Comparison of ENCODE assay signal across 15 cellular contexts in the genomic region with DNA sequence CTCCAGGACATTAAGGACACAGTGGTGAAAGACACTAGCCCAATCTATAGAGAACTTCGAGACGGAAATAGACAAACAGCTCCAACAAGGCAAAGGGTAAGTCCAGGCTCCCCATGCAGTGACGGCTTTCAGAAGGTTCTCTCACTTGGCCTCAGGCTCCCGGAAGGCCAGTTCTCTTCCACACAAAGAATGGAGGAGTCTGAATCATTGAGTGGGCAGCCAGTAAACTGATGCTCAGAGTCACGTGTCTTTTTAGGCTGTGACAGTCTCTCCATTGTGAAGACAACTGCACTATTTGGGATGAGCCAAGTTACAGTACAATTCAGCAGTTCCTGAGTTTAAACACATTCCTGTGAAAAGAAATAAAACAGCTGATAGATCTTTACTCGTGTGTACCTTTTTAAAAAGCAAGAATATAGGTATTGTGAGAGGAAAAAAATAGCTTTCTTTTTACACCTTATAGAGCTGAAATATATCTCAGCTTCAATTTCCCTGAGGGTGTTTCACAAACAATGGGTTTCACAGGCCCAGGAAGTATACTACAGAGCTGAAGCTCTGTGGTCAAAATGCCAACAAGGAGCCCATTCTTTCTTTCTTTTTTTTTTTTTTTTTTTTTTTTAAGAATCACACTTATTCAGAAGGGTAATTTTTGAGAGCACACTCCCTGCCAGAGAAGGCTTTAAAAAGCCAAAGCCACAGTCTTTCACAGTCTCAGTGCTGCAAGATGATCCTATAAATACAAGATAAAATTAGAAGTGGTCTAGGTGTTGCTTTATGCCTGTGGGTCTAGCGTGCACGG.
DNase-seq lines count a peak whose midpoint lies in the region; ATAC-seq and TF ChIP-seq lines count a peak whose summit lies in the region.
"Had no signal": no experiment of that assay in that cellular context is flagged by ENCODE, and none has a peak within 500 bp of the region (broad histone marks: within the 10 kb centered on the region; RNA-seq: fewer than 3 reads in every experiment).

No MANE protein-coding gene starts in this region.

- no peak for TF ChIP-seq EP300 in Ishikawa (IDR thresholded peaks at IDR 0.05; ENCODE audit: borderline replicate concordance)

- H3K4me3 Mint-ChIP-seq in HFFc6 = no peak overlapping the region
- H3K4me3 Mint-ChIP-seq: activated CD8-positive, alpha-beta T cell treated with anti-CD3 and anti-CD28 coated beads, Interleukin-2, amount 10 ng/mL, durations not matched to agents 7 days and 5 days had no signal

- peak in 1 of 2 donors; percentile 63 for DNase-seq in breast epithelium (ENCODE audit: low spot score in 2 of 2)
- peak; percentile 66 for DNase-seq in mesendoderm
- no peak for DNase-seq in NCI-H226
- no peak for DNase-seq in Karpas-422
- DNase-seq in HFFc6 = no peak
- DNase-seq: activated CD8-positive, alpha-beta T cell treated with anti-CD3 and anti-CD28 coated beads, Interleukin-2, amount 10 ng/mL, durations not matched to agents 7 days and 5 days; activated naive CD4-positive, alpha-beta T cell treated with Interleukin-2 at 50 U/mL for 16 hours; foreskin fibroblast; left ventricle myocardium superior; NCI-H2029 treated with DMSO at 0.1 percent for 48 hours; PC-3 had no signal

- H3K23ac ChIP-seq in mesendoderm (ENCODE audit: low read length) = no peak overlapping the region

- H4K20me1 ChIP-seq in Karpas-422 (ENCODE audit: insufficient read depth, low read depth, low read length) = no peaks in the 10 kb centered on the region

- no peak overlapping the region for H4K8ac ChIP-seq in mesendoderm (ENCODE audit: low read depth, low read length)

- intact Hi-C loops in breast epithelium (cut with DNase I; ENCODE audit: low total_unique reads) = no loop called here

- no peaks in the 10 kb centered on the region for H3K4me1 Mint-ChIP-seq in HFFc6 (ENCODE audit: low read depth)

- H3K9me3 ChIP-seq in breast epithelium (no peaks in the 10 kb centered on the region), Karpas-422 (ENCODE audit: low read length) (no peaks in the 10 kb centered on the region)

- H3K9me3 Mint-ChIP-seq in HFFc6 = peaks cover 12% of the 10 kb centered on the region; the same call in 1 of the 2 replicates

- TF ChIP-seq CTCF in breast epithelium (IDR thresholded peaks at IDR 0.05) (no peak), HFFc6 (IDR thresholded peaks at IDR 0.05) (no peak)

- no peaks in the 10 kb centered on the region for H3K9me2 ChIP-seq in Karpas-422 (replicated peaks; ENCODE audit: insufficient read depth, low read length)

- no peak overlapping the region for H2BK15ac ChIP-seq in mesendoderm (replicated peaks; ENCODE audit: low read depth)

- H3K9ac ChIP-seq in mesendoderm (ENCODE audit: low read length) (no peak overlapping the region), Karpas-422 (ENCODE audit: low read length) (no peak overlapping the region)

- no peak overlapping the region for H3K18ac ChIP-seq in mesendoderm (ENCODE audit: low read length)

- H3K79me2 ChIP-seq in mesendoderm (ENCODE audit: control insufficient read depth, insufficient read depth, low read length) (no peaks in the 10 kb centered on the region), Karpas-422 (ENCODE audit: low read length) (no peaks in the 10 kb centered on the region)

- H3K4me2 ChIP-seq in mesendoderm (ENCODE audit: low read length) = no peak overlapping the region
- no peak overlapping the region for H3K4me2 ChIP-seq in Karpas-422 (ENCODE audit: low read depth, low read length, poor library complexity, severe bottlenecking)

- H2AFZ ChIP-seq in Karpas-422 (ENCODE audit: low read length) = no peak overlapping the region; the same call in 1 of the 2 replicates

- H3K4me3 ChIP-seq in breast epithelium (no peak overlapping the region), mesendoderm (ENCODE audit: low read length) (no peak overlapping the region), Karpas-422 (ENCODE audit: low read length) (no peak overlapping the region)
- H3K4me3 ChIP-seq: K562 had no signal

- H4K5ac ChIP-seq in mesendoderm (ENCODE audit: low read length) = no peak overlapping the region

- no peaks in the 10 kb centered on the region for H3K36me3 ChIP-seq in breast epithelium
- no peaks in the 10 kb centered on the region for H3K36me3 ChIP-seq in mesendoderm (ENCODE audit: control insufficient read depth, insufficient read depth, low read length)
- H3K36me3 ChIP-seq in Karpas-422 (ENCODE audit: insufficient read depth, low read length) = no peaks in the 10 kb centered on the region

- H2BK120ac ChIP-seq in mesendoderm (ENCODE audit: low read depth, low read length) = no peak overlapping the region

- no peak for TF ChIP-seq POLR2A in breast epithelium (IDR thresholded peaks at IDR 0.05)

- H3K4me1 ChIP-seq in breast epithelium = no peaks in the 10 kb centered on the region
- no peaks in the 10 kb centered on the region for H3K4me1 ChIP-seq in mesendoderm (ENCODE audit: control insufficient read depth, low read depth, low read length)
- no peaks in the 10 kb centered on the region for H3K4me1 ChIP-seq in Karpas-422 (ENCODE audit: low read length)

- no peaks in the 10 kb centered on the region; the same call in 1 of the 2 replicates for H3K27me3 Mint-ChIP-seq in HFFc6 (ENCODE audit: insufficient read depth)

- H3K27ac ChIP-seq in breast epithelium = peak overlapping the region; percentile 77 to 82
- peak overlapping the region; percentile 6 for H3K27ac ChIP-seq in mesendoderm (ENCODE audit: low read depth, low read length)
- peak overlapping the region; percentile 47 for H3K27ac ChIP-seq in temporal lobe (ENCODE audit: low read depth, low read length)
- H3K27ac ChIP-seq in Karpas-422 (ENCODE audit: low read length) = no peak overlapping the region

- ATAC-seq in GM18909 (IDR thresholded peaks at IDR 0.05; ENCODE audit: poor library complexity, unreplicated experiment) = no peak
- ATAC-seq: activated CD8-positive, alpha-beta T cell treated with anti-CD3 and anti-CD28 coated beads, Interleukin-2, amount 10 ng/mL, durations not matched to agents 7 days and 5 days; K562; left ventricle myocardium superior; PC-3 had no signal

- H3K36me3 Mint-ChIP-seq in HFFc6 (ENCODE audit: low read depth) = no peaks in the 10 kb centered on the region

- no peak overlapping the region for H2BK5ac ChIP-seq in mesendoderm (ENCODE audit: low read length)

- no peak for TF ChIP-seq RAD21 in Ishikawa (IDR thresholded peaks at IDR 0.05; ENCODE audit: low read depth)

- WGBS in mesendoderm (ENCODE audit: extremely low coverage, insufficient coverage, low lambda C conversion rate) = no CpG with 5 or more reads among the region's 8 CpGs

- H3K4ac ChIP-seq in mesendoderm (ENCODE audit: low read depth, low read length) = no peak overlapping the region

- no peak overlapping the region for H2AK5ac ChIP-seq in mesendoderm (ENCODE audit: low read length)

- H3K27me3 ChIP-seq in breast epithelium (no peaks in the 10 kb centered on the region), mesendoderm (ENCODE audit: insufficient read depth, low read length, poor library complexity) (no peaks in the 10 kb centered on the region), Karpas-422 (ENCODE audit: low read length) (no peaks in the 10 kb centered on the region)

- no peak overlapping the region for H3K27ac Mint-ChIP-seq in HFFc6
- H3K27ac Mint-ChIP-seq: activated CD8-positive, alpha-beta T cell treated with anti-CD3 and anti-CD28 coated beads, Interleukin-2, amount 10 ng/mL, durations not matched to agents 7 days and 5 days had no signal

- no peak overlapping the region for H3K56ac ChIP-seq in mesendoderm (ENCODE audit: low read length)

- H3K79me1 ChIP-seq in mesendoderm (ENCODE audit: low read length) = no peaks in the 10 kb centered on the region

TF ChIP-seq in Ishikawa, 13 proteins besides CTCF, POLR2A, EP300 and RAD21:
- TF ChIP-seq USF1 (IDR thresholded peaks at IDR 0.05) (peak; percentile 63), CREB1 (IDR thresholded peaks at IDR 0.05; ENCODE audit: low read depth) (no peak)
- TF ChIP-seq, protein P1, sequence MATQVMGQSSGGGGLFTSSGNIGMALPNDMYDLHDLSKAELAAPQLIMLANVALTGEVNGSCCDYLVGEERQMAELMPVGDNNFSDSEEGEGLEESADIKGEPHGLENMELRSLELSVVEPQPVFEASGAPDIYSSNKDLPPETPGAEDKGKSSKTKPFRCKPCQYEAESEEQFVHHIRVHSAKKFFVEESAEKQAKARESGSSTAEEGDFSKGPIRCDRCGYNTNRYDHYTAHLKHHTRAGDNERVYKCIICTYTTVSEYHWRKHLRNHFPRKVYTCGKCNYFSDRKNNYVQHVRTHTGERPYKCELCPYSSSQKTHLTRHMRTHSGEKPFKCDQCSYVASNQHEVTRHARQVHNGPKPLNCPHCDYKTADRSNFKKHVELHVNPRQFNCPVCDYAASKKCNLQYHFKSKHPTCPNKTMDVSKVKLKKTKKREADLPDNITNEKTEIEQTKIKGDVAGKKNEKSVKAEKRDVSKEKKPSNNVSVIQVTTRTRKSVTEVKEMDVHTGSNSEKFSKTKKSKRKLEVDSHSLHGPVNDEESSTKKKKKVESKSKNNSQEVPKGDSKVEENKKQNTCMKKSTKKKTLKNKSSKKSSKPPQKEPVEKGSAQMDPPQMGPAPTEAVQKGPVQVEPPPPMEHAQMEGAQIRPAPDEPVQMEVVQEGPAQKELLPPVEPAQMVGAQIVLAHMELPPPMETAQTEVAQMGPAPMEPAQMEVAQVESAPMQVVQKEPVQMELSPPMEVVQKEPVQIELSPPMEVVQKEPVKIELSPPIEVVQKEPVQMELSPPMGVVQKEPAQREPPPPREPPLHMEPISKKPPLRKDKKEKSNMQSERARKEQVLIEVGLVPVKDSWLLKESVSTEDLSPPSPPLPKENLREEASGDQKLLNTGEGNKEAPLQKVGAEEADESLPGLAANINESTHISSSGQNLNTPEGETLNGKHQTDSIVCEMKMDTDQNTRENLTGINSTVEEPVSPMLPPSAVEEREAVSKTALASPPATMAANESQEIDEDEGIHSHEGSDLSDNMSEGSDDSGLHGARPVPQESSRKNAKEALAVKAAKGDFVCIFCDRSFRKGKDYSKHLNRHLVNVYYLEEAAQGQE (IDR thresholded peaks at IDR 0.05; ENCODE audit: low read depth) = no peak
TF ChIP-seq in Ishikawa: peak in this region for 1.
